14 cellular contexts compared by ENCODE assay signal in genomic region chr17:19531780-19532501, GRCh38. TPM values are rescaled to one million over a fixed set of nuclear protein-coding genes. Genes with fewer than 3 reads are reported as not detected.
DNase-seq lines count a peak whose midpoint lies in the region; ATAC-seq and TF ChIP-seq lines count a peak whose summit lies in the region.
"Had no signal": no experiment of that assay in that cellular context is flagged by ENCODE, and none has a peak within 500 bp of the region (broad histone marks: within the 10 kb centered on the region; RNA-seq: fewer than 3 reads in every experiment).

No MANE protein-coding gene starts in this region.

- H3K27me3 ChIP-seq in GM23248 (replicated peaks; ENCODE audit: insufficient read depth) (no peaks in the 10 kb centered on the region; the same call in 1 of the 2 replicates), mesenchymal stem cell (ENCODE audit: control insufficient read depth in 1 of 2, insufficient read depth in 1 of 2, low read length in 2 of 2) (peaks cover 15 to 47% of the 10 kb centered on the region in 2 experiments), psoas muscle (ENCODE audit: insufficient read depth in 3 of 3, low read length in 2 of 3) (no peaks in the 10 kb centered on the region)

- no peak overlapping the region for H2BK120ac ChIP-seq in mesenchymal stem cell (ENCODE audit: low read depth, low read length)

- no peaks in the 10 kb centered on the region for H3F3A ChIP-seq in GM23248 (ENCODE audit: insufficient read depth)

- peak overlapping the region; percentile 76 for H3K27ac Mint-ChIP-seq in dendritic cell treated with granulocyte-macrophage colony-stimulating factor and Interleukin-4, amounts not matched to agents 40 ng/mL and 50 ng/mL, for 4 days
- H3K27ac Mint-ChIP-seq in activated CD4-positive, alpha-beta T cell treated with anti-CD3 and anti-CD28 coated beads for 36 hours: no peak overlapping the region
- no peak overlapping the region for H3K27ac Mint-ChIP-seq in stimulated activated naive B cell treated with anti-CD40 and anti-IgM and Interleukin-4, amounts not matched to agents 10 μg/mL and 1 μg/mL and 100 μg/mL, for 72 hours

- in situ Hi-C loops in GM23248 (cut with MboI): no loop called here

- no peak overlapping the region for H2BK12ac ChIP-seq in mesenchymal stem cell (ENCODE audit: low read length in 2 of 2)

- no peaks in the 10 kb centered on the region for H4K20me1 ChIP-seq in GM23248 (ENCODE audit: insufficient read depth)

- H3K4ac ChIP-seq in mesenchymal stem cell (ENCODE audit: low read depth in 1 of 2, low read length in 2 of 2): no peak overlapping the region

- no peak overlapping the region for H3K14ac ChIP-seq in mesenchymal stem cell (ENCODE audit: low read length in 2 of 2)

- H2AFZ ChIP-seq in GM23248: no peak overlapping the region
- H2AFZ ChIP-seq in mesenchymal stem cell (ENCODE audit: low read depth, low read length): no peak overlapping the region

- H3K18ac ChIP-seq in mesenchymal stem cell (ENCODE audit: low read depth in 1 of 2, low read length in 2 of 2): no peak overlapping the region

- 82 to 83% methylated on average over 8 of the region's 8 CpGs for WGBS in GM23248 (ENCODE audit: low coverage in 1 of 2, low lambda C conversion rate in 2 of 2, missing lambda C conversion rate in 2 of 2), 2 experiments
- 89% methylated on average over 8 of the region's 8 CpGs for whole genome bisulfite sequencing in mesenchymal stem cell
- 88 to 93% (median 90%) methylated on average over 8 of the region's 8 CpGs for WGBS in psoas muscle, 3 donors

- H3K9me3 ChIP-seq in GM23248 (ENCODE audit: low read depth) (no peaks in the 10 kb centered on the region), mesenchymal stem cell (ENCODE audit: control insufficient read depth, low read length) (no peaks in the 10 kb centered on the region), psoas muscle (no peaks in the 10 kb centered on the region)

- ATAC-seq in psoas muscle (no peak), left lobe of liver (no peak)
- no peak for ATAC-seq in activated CD4-positive, alpha-beta T cell treated with anti-CD3 and anti-CD28 coated beads for 36 hours
- no peak for ATAC-seq in stimulated activated naive B cell treated with anti-CD40 and anti-IgM and Interleukin-4, amounts not matched to agents 10 μg/mL and 1 μg/mL and 100 μg/mL, for 72 hours (replicated peaks)
- ATAC-seq: K562 had no signal

- CTCF ChIA-PET in activated CD4-positive, alpha-beta T cell treated with anti-CD3 and anti-CD28 coated beads for 36 hours (lab: Charles Lee): interaction anchor here (0.9 kb wide), 1 partner anchor 19 kb away, joined by 5 read pairs; no protein-coding TSS in a partner anchor

- H3K23ac ChIP-seq in mesenchymal stem cell (ENCODE audit: low read length in 2 of 2): no peak overlapping the region

- H3K4me3 ChIP-seq in GM23248: no peak overlapping the region
- no peak overlapping the region for H3K4me3 ChIP-seq in mesenchymal stem cell (ENCODE audit: insufficient read depth in 1 of 2, low read depth in 1 of 2, low read length in 2 of 2)
- no peak overlapping the region for H3K4me3 ChIP-seq in psoas muscle
- H3K4me3 ChIP-seq: K562 had no signal

- H3K4me1 ChIP-seq in GM23248 (ENCODE audit: insufficient read depth) (no peaks in the 10 kb centered on the region), mesenchymal stem cell (ENCODE audit: control insufficient read depth, insufficient read depth, low read depth, low read length) (peaks cover 15% of the 10 kb centered on the region), psoas muscle (peaks cover 14% of the 10 kb centered on the region)

- DNase-seq in GM23248 (peak; percentile 29), mesenchymal stem cell (no peak), psoas muscle (no peak), left lobe of liver (ENCODE audit: low spot score) (no peak)
- DNase-seq in activated CD4-positive, alpha-beta T cell treated with anti-CD3 and anti-CD28 coated beads for 36 hours: no peak
- DNase-seq in stimulated activated naive B cell treated with anti-CD40 and anti-IgM and Interleukin-4, amounts not matched to agents 10 μg/mL and 1 μg/mL and 100 μg/mL, for 72 hours: no peak
- DNase-seq: HCEC 1CT; NCI-H187; NCI-H69; NK-92 treated with Interleukin-12 subunit alpha and Interleukin-12 subunit beta, amount 100 ng/mL, for 24 hours; SHP77 treated with DMSO at 0.1 percent for 48 hours had no signal

- H3K27ac ChIP-seq in GM23248 (no peak overlapping the region), mesenchymal stem cell (ENCODE audit: low read length, poor library complexity, severe bottlenecking) (no peak overlapping the region), psoas muscle (peak overlapping the region; percentile 16)

- no peak for TF ChIP-seq CTCF in psoas muscle (IDR thresholded peaks at IDR 0.05)

- H4K8ac ChIP-seq in mesenchymal stem cell (ENCODE audit: low read length): no peak overlapping the region

- H2BK5ac ChIP-seq in mesenchymal stem cell (ENCODE audit: low read depth, low read length, poor library complexity, severe bottlenecking): peak overlapping the region; percentile 51

- intact Hi-C loops in dendritic cell treated with granulocyte-macrophage colony-stimulating factor and Interleukin-4, amounts not matched to agents 40 ng/mL and 50 ng/mL, for 4 days (cut with micrococcal nuclease): no loop called here
- intact Hi-C loops in psoas muscle (cut with DNase I): loop anchor here in 1 of 2 donors (5.0 kb wide), 1 partner anchor 230 kb away; no protein-coding TSS in a partner anchor
- intact Hi-C loops in activated CD4-positive, alpha-beta T cell treated with anti-CD3 and anti-CD28 coated beads for 36 hours (cut with DNase I, micrococcal nuclease): no loop called here

- POLR2A ChIA-PET in activated CD4-positive, alpha-beta T cell treated with anti-CD3 and anti-CD28 coated beads for 36 hours (lab: Charles Lee): no interaction called here

- H3K4me2 ChIP-seq in GM23248 (ENCODE audit: unreplicated experiment) (no peak overlapping the region), mesenchymal stem cell (ENCODE audit: low read length, poor library complexity, severe bottlenecking) (no peak overlapping the region)

- H3K36me3 ChIP-seq in GM23248 (ENCODE audit: low read depth) (no peaks in the 10 kb centered on the region), mesenchymal stem cell (ENCODE audit: control insufficient read depth in 1 of 2, insufficient read depth in 2 of 2, low read depth in 1 of 2, low read length in 2 of 2) (no peaks in the 10 kb centered on the region), psoas muscle (ENCODE audit: insufficient read depth in 1 of 2, low read depth in 1 of 2) (no peaks in the 10 kb centered on the region)

- no peak overlapping the region for H2AK5ac ChIP-seq in mesenchymal stem cell (ENCODE audit: low read length, severe bottlenecking)

- H2BK15ac ChIP-seq in mesenchymal stem cell (ENCODE audit: low read depth, poor library complexity, severe bottlenecking): peak overlapping the region; percentile 80

- peaks cover 39% of the 10 kb centered on the region for H3K4me1 Mint-ChIP-seq in dendritic cell treated with granulocyte-macrophage colony-stimulating factor and Interleukin-4, amounts not matched to agents 40 ng/mL and 50 ng/mL, for 4 days (ENCODE audit: low read depth)
- peaks cover 11% of the 10 kb centered on the region for H3K4me1 Mint-ChIP-seq in activated CD4-positive, alpha-beta T cell treated with anti-CD3 and anti-CD28 coated beads for 36 hours
- peaks cover 8 to 13% of the 10 kb centered on the region in 2 donors for H3K4me1 Mint-ChIP-seq in stimulated activated naive B cell treated with anti-CD40 and anti-IgM and Interleukin-4, amounts not matched to agents 10 μg/mL and 1 μg/mL and 100 μg/mL, for 72 hours

- peaks cover 43% of the 10 kb centered on the region for H3K27me3 Mint-ChIP-seq in dendritic cell treated with granulocyte-macrophage colony-stimulating factor and Interleukin-4, amounts not matched to agents 40 ng/mL and 50 ng/mL, for 4 days
- peaks cover 49% of the 10 kb centered on the region for H3K27me3 Mint-ChIP-seq in activated CD4-positive, alpha-beta T cell treated with anti-CD3 and anti-CD28 coated beads for 36 hours
- peaks cover 44 to 56% of the 10 kb centered on the region in 2 donors for H3K27me3 Mint-ChIP-seq in stimulated activated naive B cell treated with anti-CD40 and anti-IgM and Interleukin-4, amounts not matched to agents 10 μg/mL and 1 μg/mL and 100 μg/mL, for 72 hours

- H3K9me2 ChIP-seq in GM23248 (ENCODE audit: insufficient read depth): no peaks in the 10 kb centered on the region

- H3K9ac ChIP-seq in GM23248 (no peak overlapping the region), mesenchymal stem cell (ENCODE audit: low read length) (no peak overlapping the region)

- H3K36me3 Mint-ChIP-seq in dendritic cell treated with granulocyte-macrophage colony-stimulating factor and Interleukin-4, amounts not matched to agents 40 ng/mL and 50 ng/mL, for 4 days (ENCODE audit: low read depth): peaks cover 8% of the 10 kb centered on the region
- no peaks in the 10 kb centered on the region for H3K36me3 Mint-ChIP-seq in activated CD4-positive, alpha-beta T cell treated with anti-CD3 and anti-CD28 coated beads for 36 hours (ENCODE audit: low read depth)
- H3K36me3 Mint-ChIP-seq in stimulated activated naive B cell treated with anti-CD40 and anti-IgM and Interleukin-4, amounts not matched to agents 10 μg/mL and 1 μg/mL and 100 μg/mL, for 72 hours: no peaks in the 10 kb centered on the region

- H3K79me2 ChIP-seq in GM23248 (ENCODE audit: insufficient read depth): no peaks in the 10 kb centered on the region

- H3K79me1 ChIP-seq in mesenchymal stem cell (replicated peaks; ENCODE audit: low read length, poor library complexity, severe bottlenecking): no peaks in the 10 kb centered on the region

- H3K4me3 Mint-ChIP-seq in dendritic cell treated with granulocyte-macrophage colony-stimulating factor and Interleukin-4, amounts not matched to agents 40 ng/mL and 50 ng/mL, for 4 days: no peak overlapping the region
- no peak overlapping the region for H3K4me3 Mint-ChIP-seq in activated CD4-positive, alpha-beta T cell treated with anti-CD3 and anti-CD28 coated beads for 36 hours
- peak overlapping the region in 1 of 2 donors; percentile 15 for H3K4me3 Mint-ChIP-seq in stimulated activated naive B cell treated with anti-CD40 and anti-IgM and Interleukin-4, amounts not matched to agents 10 μg/mL and 1 μg/mL and 100 μg/mL, for 72 hours

- H4K91ac ChIP-seq in mesenchymal stem cell (ENCODE audit: low read length): no peak overlapping the region

- H3K9me3 Mint-ChIP-seq in dendritic cell treated with granulocyte-macrophage colony-stimulating factor and Interleukin-4, amounts not matched to agents 40 ng/mL and 50 ng/mL, for 4 days: no peaks in the 10 kb centered on the region
- H3K9me3 Mint-ChIP-seq in activated CD4-positive, alpha-beta T cell treated with anti-CD3 and anti-CD28 coated beads for 36 hours (ENCODE audit: low read depth): no peaks in the 10 kb centered on the region
- H3K9me3 Mint-ChIP-seq in stimulated activated naive B cell treated with anti-CD40 and anti-IgM and Interleukin-4, amounts not matched to agents 10 μg/mL and 1 μg/mL and 100 μg/mL, for 72 hours: no peaks in the 10 kb centered on the region

RNA-seq across cellular contexts. Expression of gene SLC47A1, which starts 1.7 kb away (rescaled TPM):
- 1.9 and 7.0 TPM in 2 replicates for total RNA-seq in GM23248 (2014; rRNA removed; shearing (Covaris generic))
- 0.76 and 1.1 TPM in 2 replicates for polyA plus RNA-seq in GM23248 (2016; fragmentation: Nextera tagmentation; extraction: Ambion mirVana)
- polyA plus RNA-seq in mesenchymal stem cell (2013, experiment 1 of 2): not detected
- not detected for polyA plus RNA-seq in mesenchymal stem cell (2013, experiment 2 of 2)
- 10 to 100 TPM; 27.7 to 57.3 (median 42.8) TPM for total RNA-seq in psoas muscle
- 10 to 100 TPM; 13.0 to 29.1 (median 20.7) TPM for polyA plus RNA-seq in psoas muscle
- under 1 TPM in 1 of 2 experiments, not detected in 1; 0.25 TPM for total RNA-seq in activated CD4-positive, alpha-beta T cell treated with anti-CD3 and anti-CD28 coated beads for 36 hours
- total RNA-seq in left lobe of liver: 101 TPM
- total RNA-seq: K562, OCI-LY7 had no signal
- polyA plus RNA-seq: K562 had no signal
